ENCODE assay signal across 18 cellular contexts in the genomic region with DNA sequence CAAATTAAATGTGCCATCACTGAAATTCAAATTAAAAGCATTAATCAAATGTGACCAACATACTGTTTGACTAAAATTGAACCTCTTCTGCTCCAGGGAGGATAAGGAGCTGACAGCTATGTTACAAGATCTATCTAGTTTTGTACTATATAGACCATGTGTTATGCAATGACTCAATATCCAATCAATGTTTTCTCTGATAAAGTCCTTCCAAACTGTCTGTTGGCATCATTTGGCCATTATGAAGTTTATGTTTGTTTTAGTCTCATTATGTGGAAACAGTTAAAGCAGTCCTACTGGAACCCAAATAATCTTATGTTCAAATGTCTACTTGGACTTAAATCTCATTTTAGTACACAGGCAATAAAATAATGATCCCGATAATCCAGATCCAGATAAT.
A peak's percentile ranks its signal among the peaks of the same experiment; 100 is the strongest.
DNase-seq lines count a peak whose midpoint lies in the region; ATAC-seq, FAIRE-seq and TF ChIP-seq lines count a peak whose summit lies in the region.
"Had no signal": no experiment of that assay in that cellular context is flagged by ENCODE, and none has a peak within 500 bp of the region (broad histone marks: within the 10 kb centered on the region; RNA-seq: fewer than 3 reads in every experiment).

No MANE protein-coding gene starts in this region.

- H3K36me3 ChIP-seq in liver (ENCODE audit: control insufficient read depth in 4 of 4, insufficient read depth in 3 of 4, low read depth in 1 of 4, low read length in 3 of 4): no peaks in the 10 kb centered on the region
- H3K36me3 ChIP-seq in HepG2 (replicated peaks in 1 of 2; ENCODE audit: control insufficient read depth in 1 of 2, insufficient read depth in 2 of 2, low read length in 2 of 2): no peaks in the 10 kb centered on the region
- H3K36me3 ChIP-seq in colonic mucosa: no peaks in the 10 kb centered on the region
- H3K36me3 ChIP-seq in pancreas: no peaks in the 10 kb centered on the region

- in situ Hi-C loops in HepG2 (cut with HindIII; ENCODE audit: extremely low pct_ligation_motif_present, low pct_unique_long_range_greater_than_20kb): loop anchor here (5.0 kb wide), 1 partner anchor 268 kb away; a partner anchor contains a TSS

- H3K4me1 ChIP-seq in liver (ENCODE audit: control insufficient read depth in 4 of 4, insufficient read depth in 4 of 4, low read length in 3 of 4): peaks cover 0 to 14% (median 8%) of the 10 kb centered on the region in 4 donors
- H3K4me1 ChIP-seq in HepG2 (ENCODE audit: insufficient read depth, low read length): peaks cover 14% of the 10 kb centered on the region
- peaks cover 6% of the 10 kb centered on the region for H3K4me1 ChIP-seq in colonic mucosa
- peaks cover 0 to 7% (median 0%) of the 10 kb centered on the region in 3 donors for H3K4me1 ChIP-seq in pancreas
- H3K4me1 ChIP-seq: A549 had no signal

- POLR2A ChIA-PET in HepG2 (lab: Yijun Ruan, JAX): interaction anchor here (1.0 to 2.2 kb wide), 2 partner anchors 40 to 266 kb away, joined by 3 to 12 read pairs; a partner anchor contains a TSS

- no peaks in the 10 kb centered on the region for H3K9me3 ChIP-seq in liver (ENCODE audit: control insufficient read depth in 4 of 4, low read length in 3 of 4)
- no peaks in the 10 kb centered on the region for H3K9me3 ChIP-seq in HepG2 (ENCODE audit: low read length)
- no peaks in the 10 kb centered on the region for H3K9me3 ChIP-seq in colonic mucosa
- no peaks in the 10 kb centered on the region for H3K9me3 ChIP-seq in pancreas
- H3K9me3 ChIP-seq: A549 had no signal

- intact Hi-C loops in HepG2 (cut with micrococcal nuclease; ENCODE audit: unreplicated experiment): loop anchor here (1.0 to 5.0 kb wide), 3 partner anchors 141 to 267 kb away; a partner anchor contains a TSS
- intact Hi-C loops in colonic mucosa (cut with DNase I): loop anchor here (2.0 to 10.0 kb wide), 3 partner anchors 138 to 371 kb away; a partner anchor contains a TSS
- intact Hi-C loops in pancreas (cut with DNase I): no loop called here

- H3K9ac ChIP-seq in liver (ENCODE audit: low read depth in 1 of 2, low read length in 2 of 2): no peak overlapping the region
- H3K9ac ChIP-seq in HepG2 (ENCODE audit: insufficient read depth, low read depth, low read length): no peak overlapping the region
- H3K9ac ChIP-seq in colonic mucosa (ENCODE audit: low read depth in 2 of 2, low read length in 2 of 2): no peak overlapping the region
- H3K9ac ChIP-seq: KMS-11 had no signal

- no peaks in the 10 kb centered on the region for H3K27me3 ChIP-seq in liver (ENCODE audit: control insufficient read depth in 4 of 4, insufficient read depth in 4 of 4, low read length in 3 of 4)
- H3K27me3 ChIP-seq in HepG2 (ENCODE audit: control insufficient read depth in 1 of 2, insufficient read depth in 2 of 2, low read length in 2 of 2): no peaks in the 10 kb centered on the region
- no peaks in the 10 kb centered on the region for H3K27me3 ChIP-seq in colonic mucosa
- no peaks in the 10 kb centered on the region for H3K27me3 ChIP-seq in pancreas

- BruUV-seq in HepG2 (replicated peaks; lab: Mats Ljungman, UMichigan): no TSS peak

- H2AFZ ChIP-seq in HepG2 (ENCODE audit: low read length): no peak overlapping the region
- H2AFZ ChIP-seq: GM23338 had no signal

- H3K4me3 ChIP-seq in liver (ENCODE audit: low read depth in 1 of 3, low read length in 3 of 3): no peak overlapping the region
- H3K4me3 ChIP-seq in HepG2 (replicated peaks in 1 of 3; ENCODE audit: insufficient read depth in 1 of 3, low read depth in 2 of 3, low read length in 3 of 3): no peak overlapping the region
- H3K4me3 ChIP-seq in colonic mucosa: no peak overlapping the region
- no peak overlapping the region for H3K4me3 ChIP-seq in pancreas
- H3K4me3 ChIP-seq: A549, GM12878, GM23338 had no signal

- H3K4me2 ChIP-seq in HepG2 (ENCODE audit: low read depth, low read length): no peak overlapping the region
- H3K4me2 ChIP-seq: A549, GM23338, KMS-11 had no signal

- no peak overlapping the region for H3K27ac ChIP-seq in liver (ENCODE audit: low read depth in 1 of 2, low read length in 2 of 2)
- no peak overlapping the region for H3K27ac ChIP-seq in HepG2 (ENCODE audit: extremely low read length, insufficient read depth, low read length)
- peak overlapping the region; percentile 60 for H3K27ac ChIP-seq in colonic mucosa
- H3K27ac ChIP-seq in pancreas: no peak overlapping the region
- H3K27ac ChIP-seq: 22Rv1, A549, KMS-11 had no signal

- TF ChIP-seq CTCF in liver (IDR thresholded peaks at IDR 0.05; ENCODE audit: low read depth, low read length, missing input control) (no peak), HepG2 (CRISPR knock-in tag; IDR thresholded peaks at IDR 0.05) (no peak), colonic mucosa (IDR thresholded peaks at IDR 0.05) (no peak), pancreas (IDR thresholded peaks at IDR 0.05) (no peak)

- TF ChIP-seq RAD21 in liver (IDR thresholded peaks at IDR 0.05): peak in 1 of 2 donors; percentile 38
- no peak for TF ChIP-seq RAD21 in HepG2 (CRISPR knock-in tag; IDR thresholded peaks at IDR 0.05)

- H4K20me1 ChIP-seq in HepG2 (ENCODE audit: insufficient read depth, low read length): no peaks in the 10 kb centered on the region

- FAIRE-seq in HepG2 (lab: Jason Lieb, UNC): no peak
- FAIRE-seq in pancreas (lab: Jason Lieb, UNC): no peak
- FAIRE-seq: A549, GM12878, GM19239 had no signal

- CTCF ChIA-PET in HepG2 (lab: Yijun Ruan, JAX; ENCODE audit: low intra/inter-chr PET ratio, low total read pairs): interaction anchor here (0.9 to 2.0 kb wide), 2 partner anchors 266 to 267 kb away, joined by 4 to 8 read pairs; a partner anchor contains a TSS

- TF ChIP-seq POLR2A in HepG2 (IDR thresholded peaks at IDR 0.05; ENCODE audit: insufficient read depth in 1 of 2, low read depth in 2 of 2, low read length in 2 of 2): no peak

- WGBS in liver: 42% methylated on average over 1 of the region's 1 CpG
- WGBS in HepG2 (ENCODE audit: low lambda C conversion rate): 93% methylated on average over 1 of the region's 1 CpG
- 65 to 76% methylated on average over 1 of the region's 1 CpG for WGBS in pancreas, 2 donors

- DNase-seq in HepG2 (ENCODE audit: low spot score) (no peak), colonic mucosa (no peak), pancreas (no peak), HPDE6-E6E7 (ENCODE audit: extremely low spot score) (no peak), cortex of kidney (lab: John Stamatoyannopoulos, UW) (no peak)
- DNase-seq: CD8-positive, alpha-beta T cell; DMS 273 treated with DMSO at 0.1 percent for 48 hours; DND-41; EL; HCEC 1CT had no signal

- no peaks in the 10 kb centered on the region for H3K79me2 ChIP-seq in HepG2 (ENCODE audit: insufficient read depth, low read length)

- ATAC-seq in HepG2: no peak
- peak; percentile 26 to 43 (median 36) for ATAC-seq in pancreas
- no peak for ATAC-seq in GM18909 (IDR thresholded peaks at IDR 0.05; ENCODE audit: poor library complexity, unreplicated experiment)
- ATAC-seq: A549; CD8-positive, alpha-beta T cell; GM12878 had no signal

- no peak for TF ChIP-seq EP300 in HepG2 (IDR thresholded peaks at IDR 0.05; ENCODE audit: low read depth in 2 of 2, low read length in 2 of 2)
- TF ChIP-seq EP300 in HepG2 (CRISPR knock-in tag; IDR thresholded peaks at IDR 0.05; ENCODE audit: borderline replicate concordance): no peak

TF ChIP-seq in liver, 16 proteins besides CTCF, POLR2A, EP300 and RAD21:
- TF ChIP-seq HNF4A (conservative IDR thresholded peaks at IDR 0.05) (peak; percentile 27 to 36), FOXA2 (IDR thresholded peaks at IDR 0.05) (no peak), HNF4G (IDR thresholded peaks at IDR 0.05) (peak; percentile 15), FOXA1 (IDR thresholded peaks at IDR 0.05) (no peak), SP1 (IDR thresholded peaks at IDR 0.05) (no peak), RXRA (IDR thresholded peaks at IDR 0.05) (peak in 1 of 2 donors; percentile 19)

TF ChIP-seq in HepG2, 621 proteins besides CTCF, POLR2A, EP300 and RAD21 (continues in another document):
- no peak for TF ChIP-seq ZNF841 (CRISPR knock-in tag; IDR thresholded peaks at IDR 0.05; ENCODE audit: borderline replicate concordance)
- TF ChIP-seq, protein P1, sequence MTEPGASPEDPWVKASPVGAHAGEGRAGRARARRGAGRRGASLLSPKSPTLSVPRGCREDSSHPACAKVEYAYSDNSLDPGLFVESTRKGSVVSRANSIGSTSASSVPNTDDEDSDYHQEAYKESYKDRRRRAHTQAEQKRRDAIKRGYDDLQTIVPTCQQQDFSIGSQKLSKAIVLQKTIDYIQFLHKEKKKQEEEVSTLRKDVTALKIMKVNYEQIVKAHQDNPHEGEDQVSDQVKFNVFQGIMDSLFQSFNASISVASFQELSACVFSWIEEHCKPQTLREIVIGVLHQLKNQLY (CRISPR knock-in tag; IDR thresholded peaks at IDR 0.05): no peak
- TF ChIP-seq, protein P2, sequence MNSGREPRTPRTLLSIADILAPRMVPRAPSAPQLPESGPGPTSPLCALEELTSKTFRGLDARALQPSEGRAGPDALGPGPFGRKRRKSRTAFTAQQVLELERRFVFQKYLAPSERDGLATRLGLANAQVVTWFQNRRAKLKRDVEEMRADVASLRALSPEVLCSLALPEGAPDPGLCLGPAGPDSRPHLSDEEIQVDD (CRISPR knock-in tag; IDR thresholded peaks at IDR 0.05; ENCODE audit: borderline replicate concordance): no peak
- TF ChIP-seq, protein P3, sequence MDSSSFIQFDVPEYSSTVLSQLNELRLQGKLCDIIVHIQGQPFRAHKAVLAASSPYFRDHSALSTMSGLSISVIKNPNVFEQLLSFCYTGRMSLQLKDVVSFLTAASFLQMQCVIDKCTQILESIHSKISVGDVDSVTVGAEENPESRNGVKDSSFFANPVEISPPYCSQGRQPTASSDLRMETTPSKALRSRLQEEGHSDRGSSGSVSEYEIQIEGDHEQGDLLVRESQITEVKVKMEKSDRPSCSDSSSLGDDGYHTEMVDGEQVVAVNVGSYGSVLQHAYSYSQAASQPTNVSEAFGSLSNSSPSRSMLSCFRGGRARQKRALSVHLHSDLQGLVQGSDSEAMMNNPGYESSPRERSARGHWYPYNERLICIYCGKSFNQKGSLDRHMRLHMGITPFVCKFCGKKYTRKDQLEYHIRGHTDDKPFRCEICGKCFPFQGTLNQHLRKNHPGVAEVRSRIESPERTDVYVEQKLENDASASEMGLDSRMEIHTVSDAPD (CRISPR knock-in tag; IDR thresholded peaks at IDR 0.05): no peak
- TF ChIP-seq HHEX (CRISPR knock-in tag; IDR thresholded peaks at IDR 0.05): no peak
- no peak for TF ChIP-seq ZNF207 (IDR thresholded peaks at IDR 0.05; ENCODE audit: borderline replicate concordance)
- TF ChIP-seq BCL6 (CRISPR knock-in tag; IDR thresholded peaks at IDR 0.05): no peak
- TF ChIP-seq ZNF484 (CRISPR knock-in tag; IDR thresholded peaks at IDR 0.05; ENCODE audit: borderline replicate concordance, low read depth): no peak
- TF ChIP-seq RARA (CRISPR knock-in tag; IDR thresholded peaks at IDR 0.05): no peak
- TF ChIP-seq ERF (CRISPR knock-in tag; IDR thresholded peaks at IDR 0.05): no peak
- no peak for TF ChIP-seq ZC3H13 (CRISPR knock-in tag; IDR thresholded peaks at IDR 0.05)

Comparison
In these comparisons a context has a peak if more than half of its experiments do, and no peak if none do; other contexts are left out.
1. ATAC-seq: peak in pancreas (4 of 4); none in HepG2 (single experiment) and GM18909 (single experiment).
2. intact Hi-C loops: an anchor here in HepG2 (1.0 to 5.0 kb wide) and colonic mucosa (2.0 to 10.0 kb wide); none called in pancreas.